In genomic region chr6:105566503-105566902, GRCh38 we compare ENCODE assay signal across 1 cellular context.
TF ChIP-seq lines count a peak whose summit lies in the region.

No MANE protein-coding gene starts in this region.

TF ChIP-seq in SK-N-SH treated with all-trans-retinoic acid at 6 μM for 48 hours, 23 proteins besides CTCF, POLR2A, EP300 and RAD21 (continued from another document):
- TF ChIP-seq TSHZ2 (CRISPR knock-in tag; IDR thresholded peaks at IDR 0.05) (no peak), ZFP3 (CRISPR knock-in tag; IDR thresholded peaks at IDR 0.05) (no peak), GLIS3 (CRISPR knock-in tag; IDR thresholded peaks at IDR 0.05) (no peak), TOX (CRISPR knock-in tag; IDR thresholded peaks at IDR 0.05; ENCODE audit: borderline replicate concordance) (no peak), PPARA (CRISPR knock-in tag; IDR thresholded peaks at IDR 0.05; ENCODE audit: borderline replicate concordance) (no peak), ZNF70 (CRISPR knock-in tag; IDR thresholded peaks at IDR 0.05) (no peak), CREB5 (CRISPR knock-in tag; IDR thresholded peaks at IDR 0.05; ENCODE audit: low read depth) (no peak)
